Comparison of ENCODE assay signal across 11 cellular contexts in the genomic region with DNA sequence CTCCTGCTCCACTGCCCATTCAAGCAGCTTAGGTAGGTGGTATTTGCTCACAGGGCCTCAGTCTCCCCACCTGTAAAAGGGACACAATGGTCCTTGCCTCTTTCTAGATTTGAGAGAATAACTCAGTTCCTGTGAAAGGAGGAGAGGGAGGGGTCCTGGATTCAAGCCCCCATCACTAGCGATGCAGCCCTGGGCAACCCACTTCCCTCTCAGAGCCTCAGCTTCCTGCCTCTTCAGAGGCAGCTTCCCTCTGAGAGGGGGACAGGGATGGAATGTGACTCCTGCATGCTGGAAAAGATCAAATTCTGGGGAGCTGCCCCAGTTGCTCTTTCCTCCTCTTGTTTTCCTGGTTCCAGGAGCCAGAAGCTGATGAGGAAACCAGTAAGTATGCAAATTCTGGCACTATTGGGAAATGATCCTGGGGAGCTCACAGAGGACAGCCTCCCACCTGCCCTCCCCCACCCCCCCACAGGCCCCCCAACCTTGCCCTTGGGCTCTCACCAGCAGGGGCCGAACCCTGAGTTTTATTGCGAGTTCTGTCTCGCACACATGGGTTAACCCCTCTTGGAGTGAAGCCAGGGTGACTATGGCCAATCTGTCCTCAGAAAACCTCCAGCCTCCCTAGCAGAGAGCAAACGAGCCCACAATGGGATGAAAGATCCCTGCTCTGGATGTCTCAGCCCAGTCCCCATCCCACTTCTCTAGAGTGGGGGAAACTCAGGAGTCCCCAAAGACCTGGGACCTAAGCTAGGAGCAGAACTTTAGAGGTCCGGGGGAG. TPM values are rescaled to one million over a fixed set of nuclear protein-coding genes. Genes with fewer than 3 reads are reported as not detected.
DNase-seq lines count a peak whose midpoint lies in the region; ATAC-seq and TF ChIP-seq lines count a peak whose summit lies in the region.
"Had no signal": no experiment of that assay in that cellular context is flagged by ENCODE, and none has a peak within 500 bp of the region (broad histone marks: within the 10 kb centered on the region; RNA-seq: fewer than 3 reads in every experiment).

No MANE protein-coding gene starts in this region.

- H3K4me1 ChIP-seq in BLaER1 treated with 17β-estradiol and CSF1 and Interleukin-3, amounts not matched to agents 10 nM and 100 nM = peaks cover 24 to 85% (median 70%) of the 10 kb centered on the region in 10 experiments

- H3K4me3 ChIP-seq in BLaER1 treated with 17β-estradiol and CSF1 and Interleukin-3, amounts not matched to agents 10 nM and 100 nM = peak overlapping the region in 7 of 10 experiments; percentile 29 to 64 (median 48); a peak in 12 of 20 replicates

- H3K9ac ChIP-seq in BLaER1 treated with 17β-estradiol and CSF1 and Interleukin-3, amounts not matched to agents 10 nM and 100 nM = peak overlapping the region in 10 of 11 experiments; percentile 51 to 75 (median 68); a peak in 20 of 22 replicates

- no peak overlapping the region for H3K4me3 Mint-ChIP-seq in natural killer cell
- H3K4me3 Mint-ChIP-seq: activated CD8-positive, alpha-beta memory T cell treated with anti-CD3 and anti-CD28 coated beads, Interleukin-2, amount 10 ng/mL, durations not matched to agents 7 days and 5 days had no signal

- H3K4me1 Mint-ChIP-seq in natural killer cell = peaks cover 24 to 36% of the 10 kb centered on the region in 2 donors

- peaks cover 53 to 79% (median 75%) of the 10 kb centered on the region in 11 experiments for H3K36me3 ChIP-seq in BLaER1 treated with 17β-estradiol and CSF1 and Interleukin-3, amounts not matched to agents 10 nM and 100 nM

- no peaks in the 10 kb centered on the region for H3K9me3 Mint-ChIP-seq in natural killer cell

- peak overlapping the region; percentile 5 to 98 (median 79); a peak in 20 of 22 replicates for H3K27ac ChIP-seq in BLaER1 treated with 17β-estradiol and CSF1 and Interleukin-3, amounts not matched to agents 10 nM and 100 nM

- H4K20me1 ChIP-seq in BLaER1 treated with 17β-estradiol and CSF1 and Interleukin-3, amounts not matched to agents 10 nM and 100 nM = peaks cover 0 to 44% (median 18%) of the 10 kb centered on the region in 11 experiments; a peak in 11 of 22 replicates

- peak overlapping the region; percentile 99 to 100 for H3K27ac Mint-ChIP-seq in natural killer cell

- H3K36me3 Mint-ChIP-seq in natural killer cell = no peaks in the 10 kb centered on the region

- H3K9me3 ChIP-seq in BLaER1 treated with 17β-estradiol and CSF1 and Interleukin-3, amounts not matched to agents 10 nM and 100 nM (replicated peaks in 1 of 11) = no peaks in the 10 kb centered on the region

- no peak for TF ChIP-seq CTCF in natural killer cell (IDR thresholded peaks at IDR 0.05)

- intact Hi-C loops in natural killer cell (cut with micrococcal nuclease) = no loop called here

- H3K27me3 ChIP-seq in BLaER1 treated with 17β-estradiol and CSF1 and Interleukin-3, amounts not matched to agents 10 nM and 100 nM = no peaks in the 10 kb centered on the region

- H3K4me2 ChIP-seq in BLaER1 treated with 17β-estradiol and CSF1 and Interleukin-3, amounts not matched to agents 10 nM and 100 nM = peak overlapping the region; percentile 76 to 96 (median 89)

- DNase-seq in NCI-H82 (lab: John Stamatoyannopoulos, UW) = peak; percentile 83
- DNase-seq in natural killer cell = no peak
- no peak for DNase-seq in NCI-H345 treated with DMSO at 0.1 percent for 48 hours (lab: John Stamatoyannopoulos, UW; ENCODE audit: unreplicated experiment)
- no peak for DNase-seq in KBM-7
- DNase-seq in NCI-H1694 (lab: John Stamatoyannopoulos, UW) = no peak
- DNase-seq: NCI-H526 treated with DMSO at 0.1 percent for 48 hours, occipital lobe had no signal

- no peaks in the 10 kb centered on the region for H3K27me3 Mint-ChIP-seq in natural killer cell (ENCODE audit: low read depth in 2 of 2)
- H3K27me3 Mint-ChIP-seq: activated CD8-positive, alpha-beta memory T cell treated with anti-CD3 and anti-CD28 coated beads, Interleukin-2, amount 10 ng/mL, durations not matched to agents 7 days and 5 days had no signal

- in situ Hi-C loops in KBM-7 (cut with MboI; ENCODE audit: low pct_unique_long_range_greater_than_20kb, low sequenced_read_pairs) = no loop called here

- ATAC-seq in esophagus mucosa = peak; percentile 0
- ATAC-seq in natural killer cell = no peak
- no peak for ATAC-seq in GM19351 (IDR thresholded peaks at IDR 0.05; ENCODE audit: unreplicated experiment)

RNA-seq across cellular contexts. Expression of gene ZC3H12A, which starts 11.7 kb away (rescaled TPM):
- total RNA-seq in esophagus mucosa (43.6 TPM), natural killer cell (100 to 1,000 TPM; 219 to 366 (median 289) TPM)

RNA-seq across cellular contexts. Expression of gene MEAF6, which starts 28.5 kb away (rescaled TPM):
- 32.7 TPM for total RNA-seq in esophagus mucosa
- total RNA-seq in natural killer cell = 10 to 100 TPM; 63.9 to 78.7 (median 69.0) TPM
